In the genomic region with DNA sequence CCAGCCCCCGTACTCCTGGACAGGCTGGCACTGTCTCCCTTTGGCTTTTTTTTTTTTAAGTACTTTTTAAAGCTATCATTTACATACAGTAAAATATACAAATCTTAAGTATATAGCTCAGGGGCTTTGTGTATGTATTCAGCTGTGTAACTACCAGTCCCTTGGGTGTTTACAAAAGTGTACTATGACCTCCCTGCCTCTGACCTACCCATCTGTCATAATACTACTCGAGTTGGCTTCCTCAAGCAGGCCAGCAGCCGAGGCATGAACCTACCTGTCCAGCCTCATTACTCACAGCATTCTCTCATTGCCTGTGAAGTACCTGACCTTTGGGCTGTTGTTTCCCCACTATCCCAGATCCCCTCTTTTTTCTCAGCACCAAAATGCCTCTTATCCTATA, we compare ENCODE assay signal across 11 cellular contexts. TPM values are rescaled to one million over a fixed set of nuclear protein-coding genes. Genes with fewer than 3 reads are reported as not detected.
DNase-seq lines count a peak whose midpoint lies in the region; ATAC-seq and TF ChIP-seq lines count a peak whose summit lies in the region.
"Had no signal": no experiment of that assay in that cellular context is flagged by ENCODE, and none has a peak within 500 bp of the region (broad histone marks: within the 10 kb centered on the region; RNA-seq: fewer than 3 reads in every experiment).

No MANE protein-coding gene starts in this region.

- no peak overlapping the region for H3K4me3 ChIP-seq in choroid plexus epithelial cell (ENCODE audit: low read depth, low read length)
- no peak overlapping the region for H3K4me3 ChIP-seq in muscle layer of duodenum (ENCODE audit: low read depth in 1 of 2, low read length in 2 of 2)

- H3K27ac Mint-ChIP-seq in mesothelial cell of epicardium = no peak overlapping the region

- H3K36me3 ChIP-seq in muscle layer of duodenum (ENCODE audit: control insufficient read depth in 1 of 2, insufficient read depth in 2 of 2, low read length in 2 of 2) = peaks cover 31 to 43% of the 10 kb centered on the region in 2 donors

- H3K27ac ChIP-seq in C4-2B (peak overlapping the region; percentile 95), muscle layer of duodenum (ENCODE audit: low read length) (peak overlapping the region; percentile 89), substantia nigra (ENCODE audit: low read depth, low read length, poor library complexity, severe bottlenecking) (no peak overlapping the region)
- H3K27ac ChIP-seq: parathyroid adenoma had no signal

- H3K4me1 ChIP-seq in muscle layer of duodenum (ENCODE audit: control insufficient read depth in 1 of 2, insufficient read depth in 2 of 2, low read length in 2 of 2) = peaks cover 16 to 36% of the 10 kb centered on the region in 2 donors
- H3K4me1 ChIP-seq: parathyroid adenoma had no signal

- no peak overlapping the region for H3K4me3 Mint-ChIP-seq in mesothelial cell of epicardium
- H3K4me3 Mint-ChIP-seq: CD4-positive, alpha-beta memory T cell had no signal

- TF ChIP-seq CTCF in C4-2B (conservative IDR thresholded peaks at IDR 0.05) = no peak
- no peak for TF ChIP-seq CTCF in choroid plexus epithelial cell (conservative IDR thresholded peaks at IDR 0.05; ENCODE audit: low read depth, low read length)
- no peak for TF ChIP-seq CTCF in mesothelial cell of epicardium (IDR thresholded peaks at IDR 0.05; ENCODE audit: unreplicated experiment)

- H3K36me3 Mint-ChIP-seq in mesothelial cell of epicardium = peaks cover 18% of the 10 kb centered on the region

- no peak for ATAC-seq in HG03378 (IDR thresholded peaks at IDR 0.05; ENCODE audit: unreplicated experiment)
- ATAC-seq: SK-N-SH treated with all-trans-retinoic acid at 6 μM for 48 hours had no signal

- no peaks in the 10 kb centered on the region for H3K27me3 ChIP-seq in muscle layer of duodenum (ENCODE audit: low read depth, low read length)

- H3K4me1 Mint-ChIP-seq in mesothelial cell of epicardium = no peaks in the 10 kb centered on the region

- H3K27me3 Mint-ChIP-seq in mesothelial cell of epicardium (ENCODE audit: low read depth) = no peaks in the 10 kb centered on the region
- H3K27me3 Mint-ChIP-seq: CD4-positive, alpha-beta memory T cell had no signal

- DNase-seq in NCI-H146 treated with DMSO at 0.1 percent for 48 hours (lab: John Stamatoyannopoulos, UW; ENCODE audit: unreplicated experiment) = peak; percentile 50
- peak; percentile 61 for DNase-seq in choroid plexus epithelial cell (ENCODE audit: low read depth)
- DNase-seq in midbrain (lab: John Stamatoyannopoulos, UW) = no peak
- no peak for DNase-seq in substantia nigra (lab: John Stamatoyannopoulos, UW)
- DNase-seq in mesothelial cell of epicardium (ENCODE audit: low spot score in 2 of 2, unreplicated experiment in 2 of 2) = no peak
- DNase-seq: CD4-positive, alpha-beta memory T cell had no signal

- no peaks in the 10 kb centered on the region for H3K9me3 ChIP-seq in muscle layer of duodenum (ENCODE audit: control insufficient read depth in 1 of 2, low read length in 2 of 2)

- no peaks in the 10 kb centered on the region for H3K9me3 Mint-ChIP-seq in mesothelial cell of epicardium

RNA-seq across cellular contexts. Expression of gene ABHD2, which starts 33.2 kb away (rescaled TPM):
- 33.7 to 39.7 TPM (median 39.1 TPM) in 3 replicates for total RNA-seq in mesothelial cell of epicardium

Comparison
In these comparisons a context has a peak if more than half of its experiments do, and no peak if none do; other contexts are left out.
1. DNase-seq: peak in NCI-H146 treated with DMSO at 0.1 percent for 48 hours (single experiment) and choroid plexus epithelial cell (single experiment); none in midbrain (single experiment), substantia nigra (0 of 49) and mesothelial cell of epicardium (0 of 2).